In genomic region chr12:57894577-57895292, GRCh38 we compare ENCODE assay signal across 9 cellular contexts. TPM values are rescaled to one million over a fixed set of nuclear protein-coding genes. Genes with fewer than 3 reads are reported as not detected.
DNase-seq lines count a peak whose midpoint lies in the region; ATAC-seq and TF ChIP-seq lines count a peak whose summit lies in the region.
"Had no signal": no experiment of that assay in that cellular context is flagged by ENCODE, and none has a peak within 500 bp of the region (broad histone marks: within the 10 kb centered on the region; RNA-seq: fewer than 3 reads in every experiment).

No MANE protein-coding gene starts in this region.

- TF ChIP-seq CTCF in activated CD8-positive, alpha-beta T cell treated with anti-CD3 and anti-CD28 coated beads for 36 hours (IDR thresholded peaks at IDR 0.05), result no peak
- TF ChIP-seq CTCF in lung (IDR thresholded peaks at IDR 0.05; ENCODE audit: control extremely low read depth, extremely low read depth) (no peak), upper lobe of right lung (IDR thresholded peaks at IDR 0.05) (no peak), BE2C (IDR thresholded peaks at IDR 0.05; ENCODE audit: low read depth, low read length) (no peak)

- H3K4me1 ChIP-seq in lung (ENCODE audit: control insufficient read depth in 2 of 2, insufficient read depth in 2 of 2, low read length in 2 of 2) (peaks cover 32 to 45% of the 10 kb centered on the region in 2 donors), upper lobe of right lung (peaks cover 90% of the 10 kb centered on the region), BE2C (peaks cover 47% of the 10 kb centered on the region)

- no peaks in the 10 kb centered on the region for H3K27me3 Mint-ChIP-seq in activated naive CD4-positive, alpha-beta T cell treated with anti-CD3 and anti-CD28 coated beads, Interleukin-2, amount 50 U/mL, for 24 hours
- H3K27me3 Mint-ChIP-seq in activated CD8-positive, alpha-beta T cell treated with anti-CD3 and anti-CD28 coated beads for 36 hours, result peaks cover 1% of the 10 kb centered on the region
- H3K27me3 Mint-ChIP-seq in activated CD4-positive, alpha-beta memory T cell treated with anti-CD3 and anti-CD28 coated beads for 36 hours, result no peaks in the 10 kb centered on the region

- no peak for DNase-seq in activated naive CD4-positive, alpha-beta T cell treated with anti-CD3 and anti-CD28 coated beads, Interleukin-2, amount 50 U/mL, for 16 hours
- no peak for DNase-seq in activated CD8-positive, alpha-beta T cell treated with anti-CD3 and anti-CD28 coated beads for 36 hours
- DNase-seq in lung (ENCODE audit: low spot score) (no peak), upper lobe of right lung (no peak), BE2C (no peak)
- DNase-seq in activated CD4-positive, alpha-beta memory T cell treated with anti-CD3 and anti-CD28 coated beads for 36 hours, result no peak

- H3K36me3 ChIP-seq in lung (ENCODE audit: control insufficient read depth in 2 of 2, insufficient read depth in 2 of 2, low read length in 2 of 2) (no peaks in the 10 kb centered on the region), upper lobe of right lung (no peaks in the 10 kb centered on the region), BE2C (no peaks in the 10 kb centered on the region)

- intact Hi-C loops in activated CD8-positive, alpha-beta T cell treated with anti-CD3 and anti-CD28 coated beads for 36 hours (cut with micrococcal nuclease), result loop anchor here (5.0 kb wide), 1 partner anchor 43 kb away; no protein-coding TSS in a partner anchor
- intact Hi-C loops in upper lobe of right lung (cut with DNase I), result loop anchor here (5.0 kb wide), 1 partner anchor 57 kb away; no protein-coding TSS in a partner anchor
- intact Hi-C loops in activated CD4-positive, alpha-beta memory T cell treated with anti-CD3 and anti-CD28 coated beads for 36 hours (cut with micrococcal nuclease), result no loop called here

- peaks cover 60% of the 10 kb centered on the region for H3K4me1 Mint-ChIP-seq in activated naive CD4-positive, alpha-beta T cell treated with anti-CD3 and anti-CD28 coated beads, Interleukin-2, amount 50 U/mL, for 24 hours
- H3K4me1 Mint-ChIP-seq in activated CD8-positive, alpha-beta T cell treated with anti-CD3 and anti-CD28 coated beads for 36 hours (ENCODE audit: low read depth), result peaks cover 54% of the 10 kb centered on the region
- peaks cover 57% of the 10 kb centered on the region for H3K4me1 Mint-ChIP-seq in activated CD4-positive, alpha-beta memory T cell treated with anti-CD3 and anti-CD28 coated beads for 36 hours (ENCODE audit: low read depth)

- H3K36me3 Mint-ChIP-seq in activated naive CD4-positive, alpha-beta T cell treated with anti-CD3 and anti-CD28 coated beads, Interleukin-2, amount 50 U/mL, for 24 hours, result no peaks in the 10 kb centered on the region
- H3K36me3 Mint-ChIP-seq in activated CD8-positive, alpha-beta T cell treated with anti-CD3 and anti-CD28 coated beads for 36 hours (ENCODE audit: low read depth), result no peaks in the 10 kb centered on the region
- H3K36me3 Mint-ChIP-seq in activated CD4-positive, alpha-beta memory T cell treated with anti-CD3 and anti-CD28 coated beads for 36 hours, result no peaks in the 10 kb centered on the region

- no peak overlapping the region for H3K4me3 ChIP-seq in lung
- H3K4me3 ChIP-seq in upper lobe of right lung, result no peak overlapping the region
- H3K4me3 ChIP-seq in BE2C (ENCODE audit: low read depth, low read length), result no peak overlapping the region

- H3K9me3 ChIP-seq in lung (ENCODE audit: control insufficient read depth in 2 of 2, insufficient read depth in 1 of 2, low read length in 1 of 2), result no peaks in the 10 kb centered on the region
- no peaks in the 10 kb centered on the region for H3K9me3 ChIP-seq in upper lobe of right lung
- H3K9me3 ChIP-seq in BE2C, result no peaks in the 10 kb centered on the region

- CTCF ChIA-PET in activated CD8-positive, alpha-beta T cell treated with anti-CD3 and anti-CD28 coated beads for 36 hours (lab: Charles Lee), result interaction anchor here (0.8 to 9.3 kb wide), 11 partner anchors 10 to 135 kb away, joined by 3 to 96 read pairs (median 6); partner anchors contain the start of genes CTDSP2 and TSFM
- CTCF ChIA-PET in activated CD4-positive, alpha-beta memory T cell treated with anti-CD3 and anti-CD28 coated beads for 36 hours (lab: Charles Lee), result interaction anchor here (0.5 to 9.5 kb wide), 11 partner anchors 11 to 138 kb away, joined by 3 to 91 read pairs (median 6); partner anchors contain the start of gene TSFM

- peak overlapping the region; percentile 71 for H3K27ac Mint-ChIP-seq in activated naive CD4-positive, alpha-beta T cell treated with anti-CD3 and anti-CD28 coated beads, Interleukin-2, amount 50 U/mL, for 24 hours
- peak overlapping the region; percentile 19 for H3K27ac Mint-ChIP-seq in activated CD8-positive, alpha-beta T cell treated with anti-CD3 and anti-CD28 coated beads for 36 hours
- no peak overlapping the region for H3K27ac Mint-ChIP-seq in activated CD4-positive, alpha-beta memory T cell treated with anti-CD3 and anti-CD28 coated beads for 36 hours

- H3K27me3 ChIP-seq in lung (ENCODE audit: control insufficient read depth, insufficient read depth) (no peaks in the 10 kb centered on the region), upper lobe of right lung (no peaks in the 10 kb centered on the region), BE2C (no peaks in the 10 kb centered on the region)

- POLR2A ChIA-PET in activated CD8-positive, alpha-beta T cell treated with anti-CD3 and anti-CD28 coated beads for 36 hours (lab: Charles Lee), result interaction anchor here (0.8 to 8.9 kb wide), 7 partner anchors 12 to 130 kb away, joined by 3 to 70 read pairs (median 6); partner anchors contain the start of gene CTDSP2
- POLR2A ChIA-PET in activated CD4-positive, alpha-beta memory T cell treated with anti-CD3 and anti-CD28 coated beads for 36 hours (lab: Charles Lee), result interaction anchor here (2.0 to 3.6 kb wide), 2 partner anchors 29 to 48 kb away, joined by 11 to 16 read pairs; partner anchors contain the start of gene CTDSP2

- no peak for ATAC-seq in activated CD8-positive, alpha-beta T cell treated with anti-CD3 and anti-CD28 coated beads for 36 hours
- no peak for ATAC-seq in lung (ENCODE audit: insufficient read depth, low FRiP score)
- no peak for ATAC-seq in upper lobe of right lung
- ATAC-seq in HG03095 (IDR thresholded peaks at IDR 0.05; ENCODE audit: unreplicated experiment), result no peak
- ATAC-seq: left lobe of liver had no signal

- WGBS in lung, 2 donors, result 62 to 76% methylated on average over 5 of the region's 5 CpGs

- no peaks in the 10 kb centered on the region for H3K9me3 Mint-ChIP-seq in activated naive CD4-positive, alpha-beta T cell treated with anti-CD3 and anti-CD28 coated beads, Interleukin-2, amount 50 U/mL, for 24 hours
- H3K9me3 Mint-ChIP-seq in activated CD8-positive, alpha-beta T cell treated with anti-CD3 and anti-CD28 coated beads for 36 hours, result no peaks in the 10 kb centered on the region
- no peaks in the 10 kb centered on the region for H3K9me3 Mint-ChIP-seq in activated CD4-positive, alpha-beta memory T cell treated with anti-CD3 and anti-CD28 coated beads for 36 hours

- peak overlapping the region; percentile 93 to 99 for H3K27ac ChIP-seq in lung (ENCODE audit: low read depth in 1 of 2, low read length in 1 of 2)
- H3K27ac ChIP-seq in upper lobe of right lung, result peak overlapping the region; percentile 99

- H3K4me3 Mint-ChIP-seq in activated naive CD4-positive, alpha-beta T cell treated with anti-CD3 and anti-CD28 coated beads, Interleukin-2, amount 50 U/mL, for 24 hours, result peak overlapping the region; percentile 53
- H3K4me3 Mint-ChIP-seq in activated CD8-positive, alpha-beta T cell treated with anti-CD3 and anti-CD28 coated beads for 36 hours, result no peak overlapping the region
- no peak overlapping the region for H3K4me3 Mint-ChIP-seq in activated CD4-positive, alpha-beta memory T cell treated with anti-CD3 and anti-CD28 coated beads for 36 hours

RNA-seq across cellular contexts. Expression of gene ATP23, which starts 46.6 kb away (rescaled TPM):
- 10 to 100 TPM; 15.8 to 16.7 TPM for total RNA-seq in activated CD8-positive, alpha-beta T cell treated with anti-CD3 and anti-CD28 coated beads for 36 hours
- total RNA-seq in lung (1 to 10 TPM; 3.6 to 5.7 TPM), upper lobe of right lung (6.2 TPM)
- polyA plus RNA-seq in lung, result 1 to 10 TPM; 6.1 to 6.9 TPM
- total RNA-seq in activated CD4-positive, alpha-beta memory T cell treated with anti-CD3 and anti-CD28 coated beads for 36 hours, result 10 to 100 TPM; 14.9 to 16.3 TPM
- 3.5 TPM for polyA plus RNA-seq in BE2C (2012; ENCODE audit: insufficient read depth, insufficient read length, low read depth)

RNA-seq across cellular contexts. Expression of gene CTDSP2, which starts 48.2 kb away (rescaled TPM):
- 10 to 100 TPM; 67.1 to 67.2 TPM for total RNA-seq in activated CD8-positive, alpha-beta T cell treated with anti-CD3 and anti-CD28 coated beads for 36 hours
- total RNA-seq in lung (100 to 1,000 TPM; 162 to 179 TPM), upper lobe of right lung (217 TPM)
- 100 to 1,000 TPM in 1 of 2 donors, 10 to 100 TPM in 1; 46.8 to 104 TPM for polyA plus RNA-seq in lung
- total RNA-seq in activated CD4-positive, alpha-beta memory T cell treated with anti-CD3 and anti-CD28 coated beads for 36 hours, result 100 to 1,000 TPM; 100 to 101 TPM
- polyA plus RNA-seq in BE2C (2012; ENCODE audit: insufficient read depth, insufficient read length, low read depth), result 115 TPM
